28 cellular contexts compared by ENCODE assay signal in genomic region chr13:113914333-113915011, GRCh38. TPM values are rescaled to one million over a fixed set of nuclear protein-coding genes. Genes with fewer than 3 reads are reported as not detected.
A peak's percentile ranks its signal among the peaks of the same experiment; 100 is the strongest.
DNase-seq lines count a peak whose midpoint lies in the region; ATAC-seq and TF ChIP-seq lines count a peak whose summit lies in the region.
"Had no signal": no experiment of that assay in that cellular context is flagged by ENCODE, and none has a peak within 500 bp of the region (broad histone marks: within the 10 kb centered on the region; RNA-seq: fewer than 3 reads in every experiment).

No MANE protein-coding gene starts in this region.

- 92 to 93% methylated on average over 23 to 24 of the region's 24 CpGs for WGBS in endodermal cell (ENCODE audit: insufficient coverage in 1 of 2, insufficient read length in 1 of 2), 2 experiments

- H3K9me3 ChIP-seq in PC-3 (ENCODE audit: low read length) (no peaks in the 10 kb centered on the region), endodermal cell (ENCODE audit: control insufficient read depth, low read length) (no peaks in the 10 kb centered on the region)
- H3K9me3 ChIP-seq: right lobe of liver, thyroid gland, vagina had no signal

- H4K20me1 ChIP-seq in PC-3 (ENCODE audit: low read length) = no peaks in the 10 kb centered on the region

- H3K9ac ChIP-seq in PC-3 (ENCODE audit: low read length) = no peak overlapping the region
- no peak overlapping the region for H3K9ac ChIP-seq in endodermal cell (ENCODE audit: extremely low read depth, low read length, poor library complexity, severe bottlenecking)
- H3K9ac ChIP-seq: KMS-11 had no signal

- peaks cover 3% of the 10 kb centered on the region for H3K9me3 Mint-ChIP-seq in activated CD8-positive, alpha-beta memory T cell treated with anti-CD3 and anti-CD28 coated beads, Interleukin-2, amount 10 ng/mL, durations not matched to agents 7 days and 5 days (ENCODE audit: low read depth)
- H3K9me3 Mint-ChIP-seq in endodermal cell = no peaks in the 10 kb centered on the region

- no peaks in the 10 kb centered on the region for H3K9me2 ChIP-seq in PC-3 (replicated peaks; ENCODE audit: low read length)

- H3K27me3 Mint-ChIP-seq in activated CD8-positive, alpha-beta memory T cell treated with anti-CD3 and anti-CD28 coated beads, Interleukin-2, amount 10 ng/mL, durations not matched to agents 7 days and 5 days = peaks cover 56% of the 10 kb centered on the region
- H3K27me3 Mint-ChIP-seq in endodermal cell (ENCODE audit: insufficient read depth) = peaks cover 12% of the 10 kb centered on the region

- H3F3A ChIP-seq in PC-3 (ENCODE audit: low read length, unreplicated experiment) = peaks cover 4% of the 10 kb centered on the region

- no peak for ATAC-seq in activated CD8-positive, alpha-beta memory T cell treated with anti-CD3 and anti-CD28 coated beads, Interleukin-2, amount 10 ng/mL, durations not matched to agents 7 days and 5 days
- ATAC-seq in PC-3 = no peak
- ATAC-seq in GM21717 (IDR thresholded peaks at IDR 0.05; ENCODE audit: unreplicated experiment) = no peak
- ATAC-seq in HG02642 (IDR thresholded peaks at IDR 0.05; ENCODE audit: poor library complexity, unreplicated experiment) = no peak
- ATAC-seq: activated CD8-positive, alpha-beta T cell treated with anti-CD3 and anti-CD28 coated beads, Interleukin-2, amount 10 ng/mL, durations not matched to agents 7 days and 5 days; activated naive CD8-positive, alpha-beta T cell treated with anti-CD3 and anti-CD28 coated beads, Interleukin-2, amount 50 U/mL, for 24 hours; activated T-cell treated with anti-CD3 and anti-CD28 coated beads, Interleukin-2, amount 50 U/mL, for 4 hours; right lobe of liver; stimulated activated naive CD8-positive, alpha-beta T cell treated with anti-CD3 and anti-CD28 coated beads, Interleukin-15, amount 100 ng/mL, for 72 hours had no signal

- TF ChIP-seq CTCF in PC-3 (conservative IDR thresholded peaks at IDR 0.05; ENCODE audit: low read depth, low read length) = no peak
- TF ChIP-seq CTCF in endodermal cell (conservative IDR thresholded peaks at IDR 0.05) = no peak

- H3K36me3 Mint-ChIP-seq in activated CD8-positive, alpha-beta memory T cell treated with anti-CD3 and anti-CD28 coated beads, Interleukin-2, amount 10 ng/mL, durations not matched to agents 7 days and 5 days = no peaks in the 10 kb centered on the region
- no peaks in the 10 kb centered on the region for H3K36me3 Mint-ChIP-seq in endodermal cell (ENCODE audit: low read depth)

- H3K27ac Mint-ChIP-seq in activated CD8-positive, alpha-beta memory T cell treated with anti-CD3 and anti-CD28 coated beads, Interleukin-2, amount 10 ng/mL, durations not matched to agents 7 days and 5 days = no peak overlapping the region
- no peak overlapping the region for H3K27ac Mint-ChIP-seq in endodermal cell
- H3K27ac Mint-ChIP-seq: activated CD8-positive, alpha-beta T cell treated with anti-CD3 and anti-CD28 coated beads, Interleukin-2, amount 10 ng/mL, durations not matched to agents 7 days and 5 days; activated naive CD8-positive, alpha-beta T cell treated with anti-CD3 and anti-CD28 coated beads, Interleukin-2, amount 50 U/mL, for 24 hours; CD4-positive, CD25-positive, alpha-beta regulatory T cell; stimulated activated naive CD8-positive, alpha-beta T cell treated with anti-CD3 and anti-CD28 coated beads, Interleukin-15, amount 100 ng/mL, for 72 hours had no signal

- POLR2A ChIA-PET in PC-3 (lab: Charles Lee; ENCODE audit: unreplicated experiment) = interaction anchor here (0.6 kb wide), 1 partner anchor 1223 kb away, joined by 3 read pairs; no protein-coding TSS in a partner anchor

- no peak overlapping the region for H2AFZ ChIP-seq in PC-3 (ENCODE audit: low read length)

- H3K4me3 ChIP-seq in PC-3 (ENCODE audit: low read length) = no peak overlapping the region
- no peak overlapping the region for H3K4me3 ChIP-seq in endodermal cell (ENCODE audit: low read length)
- H3K4me3 ChIP-seq: right lobe of liver, thyroid gland, vagina had no signal

- peaks cover 12% of the 10 kb centered on the region for H3K4me1 ChIP-seq in PC-3 (ENCODE audit: insufficient read depth, low read length)
- H3K4me1 ChIP-seq in endodermal cell (ENCODE audit: control insufficient read depth, insufficient read depth, low read length) = no peaks in the 10 kb centered on the region
- H3K4me1 ChIP-seq: right lobe of liver, thyroid gland had no signal

- peak overlapping the region; percentile 37 for H3K4me2 ChIP-seq in PC-3 (ENCODE audit: low read length)
- H3K4me2 ChIP-seq: KMS-11 had no signal

- H3K27me3 ChIP-seq in PC-3 (ENCODE audit: low read length) = no peaks in the 10 kb centered on the region
- H3K27me3 ChIP-seq in endodermal cell (ENCODE audit: control insufficient read depth, insufficient read depth, low read length, poor library complexity, severe bottlenecking) = no peaks in the 10 kb centered on the region
- H3K27me3 ChIP-seq: right lobe of liver, thyroid gland, vagina had no signal

- H3K36me3 ChIP-seq in PC-3 (ENCODE audit: low read depth, low read length) (no peaks in the 10 kb centered on the region), endodermal cell (ENCODE audit: control insufficient read depth, insufficient read depth, low read length) (no peaks in the 10 kb centered on the region)
- H3K36me3 ChIP-seq: right lobe of liver, thyroid gland, vagina had no signal

- peak overlapping the region; percentile 75 for H3K27ac ChIP-seq in PC-3 (ENCODE audit: low read length)
- no peak overlapping the region for H3K27ac ChIP-seq in endodermal cell (ENCODE audit: low read depth, low read length)
- H3K27ac ChIP-seq: HL-60, KMS-11, right lobe of liver, thyroid gland, vagina had no signal

- BruUV-seq in PC-3 (replicated peaks; lab: Mats Ljungman, UMichigan) = no TSS peak

- no peaks in the 10 kb centered on the region for H3K79me2 ChIP-seq in PC-3 (ENCODE audit: low read length)

- no peak overlapping the region for H3K4me3 Mint-ChIP-seq in activated CD8-positive, alpha-beta memory T cell treated with anti-CD3 and anti-CD28 coated beads, Interleukin-2, amount 10 ng/mL, durations not matched to agents 7 days and 5 days
- H3K4me3 Mint-ChIP-seq in endodermal cell = no peak overlapping the region
- H3K4me3 Mint-ChIP-seq: activated CD8-positive, alpha-beta T cell treated with anti-CD3 and anti-CD28 coated beads, Interleukin-2, amount 10 ng/mL, durations not matched to agents 7 days and 5 days; activated naive CD8-positive, alpha-beta T cell treated with anti-CD3 and anti-CD28 coated beads, Interleukin-2, amount 50 U/mL, for 24 hours; activated T-cell treated with anti-CD3 and anti-CD28 coated beads, Interleukin-2, amount 50 U/mL, for 4 hours; CD4-positive, CD25-positive, alpha-beta regulatory T cell; stimulated activated naive CD8-positive, alpha-beta T cell treated with anti-CD3 and anti-CD28 coated beads, Interleukin-15, amount 100 ng/mL, for 72 hours had no signal

- peaks cover 3% of the 10 kb centered on the region for H3K4me1 Mint-ChIP-seq in activated CD8-positive, alpha-beta memory T cell treated with anti-CD3 and anti-CD28 coated beads, Interleukin-2, amount 10 ng/mL, durations not matched to agents 7 days and 5 days
- no peaks in the 10 kb centered on the region for H3K4me1 Mint-ChIP-seq in endodermal cell
- H3K4me1 Mint-ChIP-seq: stimulated activated naive CD8-positive, alpha-beta T cell treated with anti-CD3 and anti-CD28 coated beads, Interleukin-15, amount 100 ng/mL, for 72 hours had no signal

- DNase-seq in activated CD8-positive, alpha-beta memory T cell treated with anti-CD3 and anti-CD28 coated beads, Interleukin-2, amount 50 U/mL, for 4 hours = peak; percentile 4
- DNase-seq in activated CD8-positive, alpha-beta memory T cell treated with anti-CD3 and anti-CD28 coated beads, Interleukin-2, amount 10 ng/mL, durations not matched to agents 7 days and 5 days = no peak
- DNase-seq in PC-3 (no peak), endodermal cell (peak; percentile 36), posterior vena cava (ENCODE audit: low spot score) (peak; percentile 70), dermis blood vessel endothelial cell (no peak)
- DNase-seq: activated naive CD4-positive, alpha-beta T cell; activated naive CD8-positive, alpha-beta T cell treated with anti-CD3 and anti-CD28 coated beads, Interleukin-2, amount 50 U/mL, for 24 hours; activated T-cell treated with anti-CD3 and anti-CD28 coated beads, Interleukin-2, amount 50 U/mL, for 4 hours; CD4-positive, CD25-positive, alpha-beta regulatory T cell; DND-41; hypothalamus; mesendoderm; MM.1S; NCI-H187 treated with DMSO at 0.1 percent for 48 hours; NCI-H2171; right lobe of liver; Right ventricle myocardium superior; stimulated activated naive CD8-positive, alpha-beta T cell treated with anti-CD3 and anti-CD28 coated beads, Interleukin-15, amount 100 ng/mL, for 72 hours; T-helper 2 cell; thyroid gland had no signal

- intact Hi-C loops in PC-3 (cut with micrococcal nuclease) = no loop called here
- intact Hi-C loops in posterior vena cava (cut with DNase I) = no loop called here

- CTCF ChIA-PET in activated CD8-positive, alpha-beta memory T cell treated with anti-CD3 and anti-CD28 coated beads, Interleukin-2, amount 10 ng/mL, durations not matched to agents 7 days and 5 days (lab: Charles Lee) = no interaction called here
- CTCF ChIA-PET in PC-3 (lab: Charles Lee) = no interaction called here

RNA-seq across cellular contexts. Expression of gene GAS6, which starts 50.6 kb away (rescaled TPM):
- total RNA-seq in activated CD8-positive, alpha-beta memory T cell treated with anti-CD3 and anti-CD28 coated beads, Interleukin-2, amount 10 ng/mL, durations not matched to agents 7 days and 5 days = under 1 TPM; 0.15 to 0.23 TPM
- total RNA-seq in PC-3 (2014; rRNA removed) (20.9 and 33.7 TPM in 2 replicates), endodermal cell (10 to 100 TPM; 45.7 to 49.6 TPM), posterior vena cava (100 to 1,000 TPM; 201 to 215 TPM), dermis blood vessel endothelial cell (147 and 174 TPM in 2 replicates)
- 24.8 TPM for polyA plus RNA-seq in endodermal cell (2013, experiment 1 of 2)
- polyA plus RNA-seq in endodermal cell (2013, experiment 2 of 2) = 23.0 TPM

RNA-seq across cellular contexts. Expression of gene C13orf46, which starts 59.4 kb away (rescaled TPM):
- 1 to 10 TPM in 1 of 2 experiments, under 1 TPM in 1; 0.37 to 2.3 TPM for total RNA-seq in activated CD8-positive, alpha-beta memory T cell treated with anti-CD3 and anti-CD28 coated beads, Interleukin-2, amount 10 ng/mL, durations not matched to agents 7 days and 5 days
- total RNA-seq in PC-3 (2014; rRNA removed) = 0.07 and 0.23 TPM in 2 replicates
- total RNA-seq in endodermal cell = under 1 TPM; 0.20 to 0.27 TPM
- 0.14 TPM for polyA plus RNA-seq in endodermal cell (2013, experiment 1 of 2)
- polyA plus RNA-seq in endodermal cell (2013, experiment 2 of 2) = 0.25 TPM
- 1 to 10 TPM; 1.2 to 1.9 TPM for total RNA-seq in posterior vena cava
- 0.17 and 0.28 TPM in 2 replicates for total RNA-seq in dermis blood vessel endothelial cell
- total RNA-seq: vagina had no signal
- polyA plus RNA-seq: neural cell had no signal

Comparison
In these comparisons a context has a peak if more than half of its experiments do, and no peak if none do; other contexts are left out.
1. DNase-seq: peak in activated CD8-positive, alpha-beta memory T cell treated with anti-CD3 and anti-CD28 coated beads, Interleukin-2, amount 50 U/mL, for 4 hours (single experiment), endodermal cell (single experiment) and posterior vena cava (single experiment); none in activated CD8-positive, alpha-beta memory T cell treated with anti-CD3 and anti-CD28 coated beads, Interleukin-2, amount 10 ng/mL, durations not matched to agents 7 days and 5 days (single experiment), PC-3 (single experiment) and dermis blood vessel endothelial cell (single experiment).
2. RNA of gene GAS6, which starts 50.6 kb away (total RNA-seq): 201 to 215 TPM in posterior vena cava, 147 to 174 TPM in dermis blood vessel endothelial cell, 45.7 to 49.6 TPM in endodermal cell and 20.9 to 33.7 TPM in PC-3; 0.15 to 0.23 TPM in activated CD8-positive, alpha-beta memory T cell treated with anti-CD3 and anti-CD28 coated beads, Interleukin-2, amount 10 ng/mL, durations not matched to agents 7 days and 5 days; every median in the first group is over 10 times any median in the second.